ENCODE assay signal across 8 cellular contexts in genomic region chr9:85741875-85742629, GRCh38. TPM values are rescaled to one million over a fixed set of nuclear protein-coding genes. Genes with fewer than 3 reads are reported as not detected.
DNase-seq lines count a peak whose midpoint lies in the region; ATAC-seq, FAIRE-seq and TF ChIP-seq lines count a peak whose summit lies in the region.

Gene AGTPBP1 (minus strand): TSS chr9:85741954. CDS start chr9:85712533, 29,421 bp downstream.

- H3K9me3 ChIP-seq in HUES64 (ENCODE audit: insufficient read depth, low read depth, low read length) (no peaks in the 10 kb centered on the region), OCI-LY3 (ENCODE audit: insufficient read depth, low read length) (no peaks in the 10 kb centered on the region), endothelial cell of umbilical vein (replicated peaks; ENCODE audit: control insufficient read depth, insufficient read depth, low read length) (no peaks in the 10 kb centered on the region), mononuclear cell (ENCODE audit: low read depth, low read length) (no peaks in the 10 kb centered on the region)

- FAIRE-seq in endothelial cell of umbilical vein (lab: Jason Lieb, UNC), result peak; percentile 60

- H3K27ac Mint-ChIP-seq in Calu3 (ENCODE audit: unreplicated experiment), result peak within 1 kb of the TSS; percentile 63

- peaks cover 13% of the 10 kb centered on the region for H3K27me3 Mint-ChIP-seq in Calu3 (ENCODE audit: unreplicated experiment)

- peak; percentile 95 for DNase-seq in Calu3
- peak; percentile 98 for DNase-seq in activated CD8-positive, alpha-beta memory T cell treated with anti-CD3 and anti-CD28 coated beads, Interleukin-2, amount 50 U/mL, for 48 hours
- DNase-seq in endothelial cell of umbilical vein (ENCODE audit: low read depth, low spot score), result peak; percentile 90
- peak; percentile 95 to 97 for DNase-seq in stimulated activated CD8-positive, alpha-beta memory T cell treated with anti-CD3 and anti-CD28 coated beads, Interleukin-2, amount 100 ng/mL, for 48 hours (ENCODE audit: low read depth in 2 of 2)

- H4K20me1 ChIP-seq in OCI-LY3 (ENCODE audit: insufficient read depth, low read length) (peaks cover 6% of the 10 kb centered on the region; the same call in 1 of the 2 replicates), endothelial cell of umbilical vein (replicated peaks; ENCODE audit: control insufficient read depth, extremely low read depth, insufficient read depth, low read length) (no peaks in the 10 kb centered on the region)

- BruUV-seq in Calu3 (replicated peaks; lab: Mats Ljungman, UMichigan), result no TSS peak
- no TSS peak for BruUV-seq in endothelial cell of umbilical vein (replicated peaks; lab: Mats Ljungman, UMichigan)

- TF ChIP-seq POLR2A in endothelial cell of umbilical vein (IDR thresholded peaks at IDR 0.05; ENCODE audit: low read depth, low read length), result no peak

- under 1% methylated on average over 78 of the region's 78 CpGs for WGBS in HUES64

- H3K4me2 ChIP-seq in OCI-LY3 (ENCODE audit: low read length), result peak within 1 kb of the TSS; percentile 89
- H3K4me2 ChIP-seq in endothelial cell of umbilical vein (ENCODE audit: insufficient read depth, low read length), result peak within 1 kb of the TSS; percentile 100

- peak; percentile 69 for ATAC-seq in GM21447 (IDR thresholded peaks at IDR 0.05; ENCODE audit: unreplicated experiment)

- H3K9me3 Mint-ChIP-seq in Calu3 (ENCODE audit: low read depth, unreplicated experiment), result no peaks in the 10 kb centered on the region

- TF ChIP-seq CTCF in Calu3 (IDR thresholded peaks at IDR 0.05; ENCODE audit: unreplicated experiment) (no peak), OCI-LY3 (IDR thresholded peaks at IDR 0.05; ENCODE audit: low read depth, low read length) (no peak), endothelial cell of umbilical vein (IDR thresholded peaks at IDR 0.05; ENCODE audit: extremely low read depth in 1 of 2, insufficient read depth in 1 of 2, low read depth in 1 of 2, low read length in 2 of 2) (no peak)

- H3K27ac ChIP-seq in HUES64 (ENCODE audit: low read depth, low read length), result peak within 1 kb of the TSS; percentile 92
- H3K27ac ChIP-seq in OCI-LY3 (ENCODE audit: low read length), result peak within 1 kb of the TSS; percentile 63
- H3K27ac ChIP-seq in endothelial cell of umbilical vein (ENCODE audit: insufficient read depth, low read depth, low read length), result peak within 1 kb of the TSS; percentile 43

- H3K4me1 Mint-ChIP-seq in Calu3 (ENCODE audit: low read depth, unreplicated experiment), result peaks cover 11% of the 10 kb centered on the region

- H3K27me3 ChIP-seq in HUES64 (ENCODE audit: insufficient read depth, low read length) (no peaks in the 10 kb centered on the region), OCI-LY3 (ENCODE audit: low read depth, low read length) (peaks cover 16% of the 10 kb centered on the region), endothelial cell of umbilical vein (ENCODE audit: control insufficient read depth in 2 of 2, insufficient read depth in 2 of 2, low read length in 2 of 2) (peaks cover 11 to 17% of the 10 kb centered on the region in 2 experiments), mononuclear cell (ENCODE audit: insufficient read depth, low read length) (no peaks in the 10 kb centered on the region)

- dilution Hi-C loops in endothelial cell of umbilical vein (cut with MboI; ENCODE audit: extremely low pct_ligation_motif_present, low sequenced_read_pairs), result no loop called here

- POLR2A ChIA-PET in endothelial cell of umbilical vein (lab: Charles Lee), result interaction anchor here (0.6 kb wide), 1 partner anchor 231 kb away, joined by 5 read pairs; no protein-coding TSS in a partner anchor

- peaks cover 31% of the 10 kb centered on the region for H3K36me3 Mint-ChIP-seq in Calu3 (ENCODE audit: insufficient read depth, unreplicated experiment)

- H3K4me1 ChIP-seq in HUES64 (ENCODE audit: insufficient read depth, low read length) (peaks cover 32% of the 10 kb centered on the region), OCI-LY3 (ENCODE audit: low read length) (peaks cover 18% of the 10 kb centered on the region), endothelial cell of umbilical vein (ENCODE audit: control insufficient read depth, extremely low read depth, insufficient read depth, low read length) (peaks cover 15% of the 10 kb centered on the region), mononuclear cell (ENCODE audit: insufficient read depth, low read length) (peaks cover 47% of the 10 kb centered on the region)

- H3K4me3 ChIP-seq in HUES64 (ENCODE audit: low read length) (peak within 1 kb of the TSS; percentile 93), OCI-LY3 (ENCODE audit: low read length) (peak within 1 kb of the TSS; percentile 88), endothelial cell of umbilical vein (replicated peaks in 1 of 3; ENCODE audit: insufficient read depth in 1 of 3, low read depth in 1 of 3, low read length in 3 of 3) (peak within 1 kb of the TSS; percentile 93 to 98 (median 95)), mononuclear cell (ENCODE audit: low read length) (peak within 1 kb of the TSS; percentile 92)

- CTCF ChIA-PET in Calu3 (lab: Charles Lee) (no interaction called here), endothelial cell of umbilical vein (lab: Charles Lee) (interaction anchor here (1.1 kb wide), 1 partner anchor 44 kb away, joined by 4 read pairs; no protein-coding TSS in a partner anchor)

- peak within 1 kb of the TSS; percentile 90 for H2AFZ ChIP-seq in OCI-LY3 (ENCODE audit: low read depth, low read length)
- peak within 1 kb of the TSS; percentile 98 for H2AFZ ChIP-seq in endothelial cell of umbilical vein (ENCODE audit: low read depth, low read length)

- H3K36me3 ChIP-seq in HUES64 (ENCODE audit: insufficient read depth, low read length) (no peaks in the 10 kb centered on the region), OCI-LY3 (replicated peaks; ENCODE audit: low read depth, low read length) (no peaks in the 10 kb centered on the region), endothelial cell of umbilical vein (ENCODE audit: control insufficient read depth in 2 of 2, extremely low read depth in 1 of 2, insufficient read depth in 2 of 2, low read length in 2 of 2) (no peaks in the 10 kb centered on the region)

- H3K9ac ChIP-seq in HUES64 (ENCODE audit: low read depth, low read length) (peak within 1 kb of the TSS; percentile 88), OCI-LY3 (ENCODE audit: low read length) (peak within 1 kb of the TSS; percentile 78), endothelial cell of umbilical vein (replicated peaks; ENCODE audit: extremely low read depth, insufficient read depth, low read length) (peak within 1 kb of the TSS; percentile 87)

- peak within 1 kb of the TSS; percentile 75 for H3K4me3 Mint-ChIP-seq in Calu3 (ENCODE audit: low read depth, unreplicated experiment)

- H3K79me2 ChIP-seq in OCI-LY3 (ENCODE audit: low read length) (peaks cover 44% of the 10 kb centered on the region), endothelial cell of umbilical vein (ENCODE audit: control insufficient read depth, insufficient read depth, low read length) (peaks cover 17% of the 10 kb centered on the region)

- intact Hi-C loops in Calu3 (cut with micrococcal nuclease; ENCODE audit: unreplicated experiment) (no loop called here), endothelial cell of umbilical vein (cut with micrococcal nuclease) (loop anchor here (1.0 to 10.0 kb wide), 7 partner anchors 44 to 1203 kb away; partner anchors contain the start of genes GAS1, GOLM1 and TUT7)

- H3K9me1 ChIP-seq in endothelial cell of umbilical vein (replicated peaks; ENCODE audit: control insufficient read depth, extremely low read depth, insufficient read depth, low read length), result no peaks in the 10 kb centered on the region

TF ChIP-seq in endothelial cell of umbilical vein, 7 proteins besides CTCF, POLR2A, EP300 and RAD21:
- TF ChIP-seq EZH2 (IDR thresholded peaks at IDR 0.05; ENCODE audit: borderline replicate concordance, low read depth, low read length, severe bottlenecking) (no peak), JUN (IDR thresholded peaks at IDR 0.05; ENCODE audit: borderline replicate concordance, insufficient read depth, insufficient read length, low read depth) (no peak), GATA2 (IDR thresholded peaks at IDR 0.05; ENCODE audit: insufficient read depth, insufficient read length, low read depth, low read length) (no peak), POLR2AphosphoS5 (IDR thresholded peaks at IDR 0.05; ENCODE audit: insufficient read depth, low read depth, low read length) (peak; percentile 61)

RNA-seq across cellular contexts. Expression of gene AGTPBP1, which starts in this region (rescaled TPM):
- total RNA-seq in Calu3 (2022) (12.5 and 14.0 TPM in 2 replicates), endothelial cell of umbilical vein (18.4 and 19.1 TPM in 2 replicates), mononuclear cell (147 TPM)
- polyA plus RNA-seq in HUES64 (2013, experiment 1 of 2), result 26.9 TPM
- 34.4 TPM for polyA plus RNA-seq in HUES64 (2013, experiment 2 of 2)
- 2.8 and 4.2 TPM in 2 replicates for polyA plus RNA-seq in endothelial cell of umbilical vein
- polyA plus RNA-seq in endothelial cell of umbilical vein (2011; cell fraction: cytosol; rRNA removed), result 5.7 and 6.1 TPM in 2 replicates
- polyA plus RNA-seq in endothelial cell of umbilical vein (2011; cell fraction: nucleus; rRNA removed), result 14.3 and 17.9 TPM in 2 replicates
- polyA plus RNA-seq in endothelial cell of umbilical vein (2012), result 12.3 and 12.8 TPM in 2 replicates
- 7.9 and 13.8 TPM in 2 replicates for polyA minus RNA-seq in endothelial cell of umbilical vein
- polyA minus RNA-seq in endothelial cell of umbilical vein (2011; cell fraction: cytosol; rRNA and poly(A)+ RNA removed), result 9.2 TPM
- polyA minus RNA-seq in endothelial cell of umbilical vein (2011; cell fraction: nucleus; rRNA and poly(A)+ RNA removed), result 14.8 and 16.2 TPM in 2 replicates

Comparison
In these comparisons a context has a peak if more than half of its experiments do, and no peak if none do; other contexts are left out.
1. Peak in every context shown above with its lines: DNase-seq, ATAC-seq, H3K4me3 ChIP-seq and H3K27ac ChIP-seq.